22 cellular contexts compared by ENCODE assay signal in the genomic region with DNA sequence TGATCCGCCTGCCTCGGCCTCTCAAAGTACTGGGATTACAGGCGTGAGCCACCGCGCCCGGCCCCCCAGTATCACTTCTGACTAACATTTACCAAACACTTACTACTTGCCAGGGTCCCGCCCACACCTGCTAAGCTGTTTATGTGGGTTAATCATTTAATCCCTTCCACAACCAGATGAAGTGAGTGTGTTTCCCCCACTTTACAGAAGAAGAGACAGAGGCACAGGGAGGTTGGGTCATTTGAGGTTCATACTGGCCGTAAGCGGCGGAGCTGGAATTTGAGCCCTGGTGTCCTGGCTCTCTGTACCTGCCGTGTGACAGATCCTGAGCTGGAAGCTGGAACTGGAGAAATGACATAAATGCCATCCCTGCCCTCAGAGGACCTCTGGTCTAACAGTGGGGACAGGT. TPM values are rescaled to one million over a fixed set of nuclear protein-coding genes. Genes with fewer than 3 reads are reported as not detected.
"Had no signal": no experiment of that assay in that cellular context is flagged by ENCODE, and none has a peak within 500 bp of the region (broad histone marks: within the 10 kb centered on the region; RNA-seq: fewer than 3 reads in every experiment).

No MANE protein-coding gene starts in this region.

- H3K27ac Mint-ChIP-seq: activated CD4-positive, alpha-beta T cell treated with anti-CD3 and anti-CD28 coated beads, Interleukin-2, amount 10 ng/mL, durations not matched to agents 24 days and 14 days; activated CD8-positive, alpha-beta T cell treated with anti-CD3 and anti-CD28 coated beads for 36 hours; activated naive CD4-positive, alpha-beta T cell treated with anti-CD3 and anti-CD28 coated beads for 36 hours; activated T-helper 2 cell treated with anti-CD3 and anti-CD28 coated beads, Interferon-gamma antibody, Interleukin-2, Interleukin-4, amounts not matched to agents 10 μg/mL and 5 μg/mL and 100 μg/mL, durations not matched to agents 14 hours and 24 hours and 36 hours; immature natural killer cell; natural killer cell treated with Interleukin-12 subunit alpha and Interleukin-12 subunit beta and Interleukin-15 and Interleukin-18, amount 100 ng/mL, for 72 hours had no signal

- H3K36me3 Mint-ChIP-seq: immature natural killer cell; natural killer cell treated with Interleukin-12 subunit alpha and Interleukin-12 subunit beta and Interleukin-15 and Interleukin-18, amount 100 ng/mL, for 72 hours had no signal

- H3K36me3 ChIP-seq: heart left ventricle, lower lobe of right lung, thyroid gland, uterus had no signal

- H3K27me3 ChIP-seq: body of pancreas, thyroid gland, uterus had no signal

- DNase-seq: activated CD4-positive, alpha-beta T cell treated with anti-CD3 and anti-CD28 coated beads, Interleukin-2, amount 10 ng/mL, durations not matched to agents 24 days and 14 days; activated CD8-positive, alpha-beta T cell treated with anti-CD3 and anti-CD28 coated beads for 36 hours; activated naive CD4-positive, alpha-beta T cell treated with anti-CD3 and anti-CD28 coated beads for 36 hours; activated T-cell treated with anti-CD3 and anti-CD28 coated beads, Interleukin-2, amount 50 U/mL, for 1 hour; central memory CD4-positive, alpha-beta T cell; dorsolateral prefrontal cortex; heart left ventricle; immature natural killer cell; kidney glomerular epithelial cell; lower lobe of right lung; nucleus accumbens; retina; stimulated activated CD4-positive, alpha-beta T cell treated with anti-CD3 and anti-CD28 coated beads, Interleukin-2, amount 100 ng/mL, for 24 hours; stimulated activated naive CD4-positive, alpha-beta T cell treated with Interleukin-2 at 50 U/mL for 16 hours; T-helper 1 cell; T-helper 9 cell; thyroid gland; uterus had no signal

- H3K4me3 Mint-ChIP-seq: activated CD4-positive, alpha-beta T cell treated with anti-CD3 and anti-CD28 coated beads, Interleukin-2, amount 10 ng/mL, durations not matched to agents 24 days and 14 days; activated CD8-positive, alpha-beta T cell treated with anti-CD3 and anti-CD28 coated beads for 36 hours; activated naive CD4-positive, alpha-beta T cell treated with anti-CD3 and anti-CD28 coated beads for 36 hours; immature natural killer cell; natural killer cell treated with Interleukin-12 subunit alpha and Interleukin-12 subunit beta and Interleukin-15 and Interleukin-18, amount 100 ng/mL, for 72 hours had no signal

- H3K27ac ChIP-seq: body of pancreas, dorsolateral prefrontal cortex, heart left ventricle, lower lobe of right lung, thyroid gland, uterus had no signal

- H3K9me3 ChIP-seq: body of pancreas, heart left ventricle, lower lobe of right lung, thyroid gland, uterus had no signal

- ATAC-seq: activated CD8-positive, alpha-beta T cell treated with anti-CD3 and anti-CD28 coated beads for 36 hours; body of pancreas; heart left ventricle; lower lobe of right lung; natural killer cell treated with Interleukin-12 subunit alpha and Interleukin-12 subunit beta and Interleukin-15 and Interleukin-18, amount 100 ng/mL, for 72 hours had no signal

- H3K9me3 Mint-ChIP-seq: activated CD4-positive, alpha-beta T cell treated with anti-CD3 and anti-CD28 coated beads, Interleukin-2, amount 10 ng/mL, durations not matched to agents 24 days and 14 days; activated CD8-positive, alpha-beta T cell treated with anti-CD3 and anti-CD28 coated beads for 36 hours; activated naive CD4-positive, alpha-beta T cell treated with anti-CD3 and anti-CD28 coated beads for 36 hours; activated T-helper 2 cell treated with anti-CD3 and anti-CD28 coated beads, Interferon-gamma antibody, Interleukin-2, Interleukin-4, amounts not matched to agents 10 μg/mL and 5 μg/mL and 100 μg/mL, durations not matched to agents 14 hours and 24 hours and 36 hours; immature natural killer cell; natural killer cell treated with Interleukin-12 subunit alpha and Interleukin-12 subunit beta and Interleukin-15 and Interleukin-18, amount 100 ng/mL, for 72 hours had no signal

- H3K4me3 ChIP-seq: body of pancreas, dorsolateral prefrontal cortex, heart left ventricle, lower lobe of right lung, thyroid gland, uterus had no signal

RNA-seq across cellular contexts. Expression of gene VPS37D, which starts 15.1 kb away (rescaled TPM):
- total RNA-seq: activated naive CD4-positive, alpha-beta T cell treated with anti-CD3 and anti-CD28 coated beads for 36 hours had no signal

RNA-seq across cellular contexts. Expression of gene MLXIPL, which starts 28.2 kb away (rescaled TPM):
- total RNA-seq: activated CD4-positive, alpha-beta T cell treated with anti-CD3 and anti-CD28 coated beads, Interleukin-2, amount 10 ng/mL, durations not matched to agents 24 days and 14 days; activated CD8-positive, alpha-beta T cell treated with anti-CD3 and anti-CD28 coated beads for 36 hours; activated T-helper 2 cell treated with anti-CD3 and anti-CD28 coated beads, Interferon-gamma antibody, Interleukin-2, Interleukin-4, amounts not matched to agents 10 μg/mL and 5 μg/mL and 100 μg/mL, durations not matched to agents 14 hours and 24 hours and 36 hours; frontal cortex had no signal
- polyA plus RNA-seq: immature natural killer cell had no signal
